Comparison of ENCODE assay signal across 9 cellular contexts in the genomic region with DNA sequence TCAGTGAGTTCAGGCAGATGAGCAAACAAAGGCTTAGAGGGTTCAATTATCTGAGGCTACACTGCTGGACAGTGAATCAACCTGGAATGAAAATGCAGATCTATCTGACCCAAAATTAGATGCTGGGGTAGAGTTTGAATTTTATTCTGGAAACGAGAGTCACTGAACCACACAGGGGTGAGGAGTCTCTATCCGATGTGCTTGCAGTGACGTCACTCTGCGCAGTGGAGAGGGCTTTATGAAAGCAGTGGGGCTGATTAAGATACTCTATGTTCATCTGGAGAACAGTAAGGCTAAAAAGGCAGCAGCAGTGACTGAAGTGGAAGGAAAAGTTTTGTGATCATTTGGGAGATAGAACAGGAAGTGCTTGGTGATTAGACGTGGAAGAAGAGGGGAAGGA. TPM values are rescaled to one million over a fixed set of nuclear protein-coding genes. Genes with fewer than 3 reads are reported as not detected.
"Had no signal": no experiment of that assay in that cellular context is flagged by ENCODE, and none has a peak within 500 bp of the region (broad histone marks: within the 10 kb centered on the region; RNA-seq: fewer than 3 reads in every experiment).

No MANE protein-coding gene starts in this region.

RNA-seq across cellular contexts. Expression of a gene that starts 1.3 kb away (rescaled TPM):
- total RNA-seq: M059J, NCI-H460, OCI-LY7, PC-9, Right ventricle myocardium inferior, RPMI7951, SJCRH30, SK-MEL-5, T-cell had no signal

RNA-seq across cellular contexts. Expression of a gene that starts 44.5 kb away (rescaled TPM):
- total RNA-seq: M059J, OCI-LY7, PC-9, Right ventricle myocardium inferior, RPMI7951, SJCRH30 had no signal
